In genomic region chr17:12118617-12119016, GRCh38 we compare ENCODE assay signal across 20 cellular contexts.
DNase-seq lines count a peak whose midpoint lies in the region; ATAC-seq, FAIRE-seq and TF ChIP-seq lines count a peak whose summit lies in the region.
"Had no signal": no experiment of that assay in that cellular context is flagged by ENCODE, and none has a peak within 500 bp of the region (broad histone marks: within the 10 kb centered on the region; RNA-seq: fewer than 3 reads in every experiment).

No MANE protein-coding gene starts in this region.

- no peak for TF ChIP-seq CTCF in upper lobe of right lung (IDR thresholded peaks at IDR 0.05)

- no peak for TF ChIP-seq POLR2A in H54 (IDR thresholded peaks at IDR 0.05; ENCODE audit: low read depth, low read length)

- H3K27me3 ChIP-seq in MG63 (no peaks in the 10 kb centered on the region), upper lobe of right lung (no peaks in the 10 kb centered on the region)

- H3K27ac ChIP-seq in epithelial cell of prostate (no peak overlapping the region), upper lobe of right lung (no peak overlapping the region)
- H3K27ac ChIP-seq: C4-2B, KMS-11 had no signal

- peak; percentile 1 for DNase-seq in H54 (ENCODE audit: insufficient read length, low spot score)
- peak; percentile 62 for DNase-seq in MG63
- peak; percentile 57 for DNase-seq in epithelial cell of prostate (ENCODE audit: low read depth, low spot score)
- peak; percentile 42 for DNase-seq in kidney tubule cell (ENCODE audit: low spot score)
- no peak for DNase-seq in NCI-H146 treated with DMSO at 0.1 percent for 48 hours (lab: John Stamatoyannopoulos, UW; ENCODE audit: unreplicated experiment)
- no peak for DNase-seq in upper lobe of right lung
- DNase-seq: AML-193, NCI-H1417, NCI-H187, NCI-H2107, NCI-H446 treated with DMSO at 0.1 percent for 48 hours, NCI-H526 treated with DMSO at 0.1 percent for 48 hours, OCI-M1, Right ventricle myocardium superior had no signal

- intact Hi-C loops in upper lobe of right lung (cut with DNase I) = no loop called here

- H3K36me3 ChIP-seq in MG63 = peaks cover 32% of the 10 kb centered on the region
- peaks cover 36% of the 10 kb centered on the region for H3K36me3 ChIP-seq in upper lobe of right lung

- H3K4me3 ChIP-seq in MG63 (no peak overlapping the region), upper lobe of right lung (no peak overlapping the region)

- ATAC-seq in GM21381 (IDR thresholded peaks at IDR 0.05; ENCODE audit: unreplicated experiment) (no peak), upper lobe of right lung (no peak), HG02840 (IDR thresholded peaks at IDR 0.05; ENCODE audit: low FRiP score, unreplicated experiment) (no peak)

- no peaks in the 10 kb centered on the region for H3K4me1 ChIP-seq in upper lobe of right lung

- no peaks in the 10 kb centered on the region for H3K9me3 ChIP-seq in MG63
- H3K9me3 ChIP-seq in upper lobe of right lung = no peaks in the 10 kb centered on the region

- peak; percentile 55 for FAIRE-seq in H54 (lab: Jason Lieb, UNC)
- FAIRE-seq: H1, HTR-8/SVneo had no signal

Comparison
In these comparisons a context has a peak if more than half of its experiments do, and no peak if none do; other contexts are left out.
1. DNase-seq: peak in H54 (single experiment), MG63 (single experiment), epithelial cell of prostate (single experiment) and kidney tubule cell (single experiment); none in NCI-H146 treated with DMSO at 0.1 percent for 48 hours (single experiment) and upper lobe of right lung (single experiment).